ENCODE assay signal across 17 cellular contexts in the genomic region with DNA sequence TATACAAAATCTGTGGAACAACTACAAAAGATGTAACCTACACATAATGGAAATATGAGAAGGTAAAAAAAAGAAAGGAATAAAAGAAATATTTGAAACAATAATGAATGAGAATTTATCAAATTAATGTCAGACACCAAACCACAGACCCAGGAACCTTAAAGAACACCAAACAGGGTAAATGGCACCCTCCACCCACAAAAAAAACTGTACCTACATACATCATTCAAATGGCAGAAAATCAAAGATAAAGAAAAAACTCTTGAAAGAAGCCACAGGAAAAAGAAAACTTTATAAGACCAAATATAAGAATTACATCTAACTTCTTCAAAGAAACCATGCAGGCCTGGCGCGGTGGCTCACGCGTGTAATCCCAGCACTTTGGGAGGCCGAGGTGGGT. TPM values are rescaled to one million over a fixed set of nuclear protein-coding genes. Genes with fewer than 3 reads are reported as not detected.
A peak's percentile ranks its signal among the peaks of the same experiment; 100 is the strongest.
DNase-seq lines count a peak whose midpoint lies in the region; ATAC-seq and TF ChIP-seq lines count a peak whose summit lies in the region.
"Had no signal": no experiment of that assay in that cellular context is flagged by ENCODE, and none has a peak within 500 bp of the region (broad histone marks: within the 10 kb centered on the region; RNA-seq: fewer than 3 reads in every experiment).

No MANE protein-coding gene starts in this region.

- H3K9me3 Mint-ChIP-seq in T-helper 1 cell treated with Interleukin-12 subunit alpha and Interleukin-12 subunit beta and Interleukin-4 antibody, amounts not matched to agents 30 μg/mL and 1 μg/mL, for 36 hours, result no peaks in the 10 kb centered on the region
- no peaks in the 10 kb centered on the region for H3K9me3 Mint-ChIP-seq in activated naive CD4-positive, alpha-beta T cell treated with anti-CD3 and anti-CD28 coated beads, Interleukin-2, amount 10 ng/mL, durations not matched to agents 7 days and 5 days
- no peaks in the 10 kb centered on the region for H3K9me3 Mint-ChIP-seq in activated T-helper 1 cell treated with anti-CD3 and anti-CD28 coated beads, Interleukin-12 subunit alpha, Interleukin-12 subunit beta, Interleukin-2, Interleukin-4 antibody, amounts not matched to agents 30 ng/mL and 10 ng/mL and 1 ng/mL, durations not matched to agents 14 hours and 24 hours and 36 hours
- no peaks in the 10 kb centered on the region for H3K9me3 Mint-ChIP-seq in natural killer cell
- H3K9me3 Mint-ChIP-seq: CD4-positive, alpha-beta memory T cell had no signal

- TF ChIP-seq CTCF in natural killer cell (IDR thresholded peaks at IDR 0.05), result no peak

- intact Hi-C loops in activated T-helper 1 cell treated with anti-CD3 and anti-CD28 coated beads, Interleukin-12 subunit alpha, Interleukin-12 subunit beta, Interleukin-2, Interleukin-4 antibody, amounts not matched to agents 30 ng/mL and 10 ng/mL and 1 ng/mL, durations not matched to agents 14 hours and 24 hours and 36 hours (cut with micrococcal nuclease), result loop anchor here (2.0 kb wide), 1 partner anchor 15 kb away; no protein-coding TSS in a partner anchor
- intact Hi-C loops in natural killer cell (cut with micrococcal nuclease), result no loop called here

- CTCF ChIA-PET in activated naive CD4-positive, alpha-beta T cell treated with anti-CD3 and anti-CD28 coated beads, Interleukin-2, amount 10 ng/mL, durations not matched to agents 7 days and 5 days (lab: Charles Lee), result no interaction called here

- H3K27ac Mint-ChIP-seq in T-helper 1 cell treated with Interleukin-12 subunit alpha and Interleukin-12 subunit beta and Interleukin-4 antibody, amounts not matched to agents 30 μg/mL and 1 μg/mL, for 36 hours, result peak overlapping the region; percentile 37
- H3K27ac Mint-ChIP-seq in activated naive CD4-positive, alpha-beta T cell treated with anti-CD3 and anti-CD28 coated beads, Interleukin-2, amount 10 ng/mL, durations not matched to agents 7 days and 5 days, result peak overlapping the region; percentile 24
- peak overlapping the region; percentile 78 for H3K27ac Mint-ChIP-seq in activated T-helper 1 cell treated with anti-CD3 and anti-CD28 coated beads, Interleukin-12 subunit alpha, Interleukin-12 subunit beta, Interleukin-2, Interleukin-4 antibody, amounts not matched to agents 30 ng/mL and 10 ng/mL and 1 ng/mL, durations not matched to agents 14 hours and 24 hours and 36 hours
- H3K27ac Mint-ChIP-seq in natural killer cell, result peak overlapping the region; percentile 3 to 7

- no peaks in the 10 kb centered on the region for H3K27me3 Mint-ChIP-seq in T-helper 1 cell treated with Interleukin-12 subunit alpha and Interleukin-12 subunit beta and Interleukin-4 antibody, amounts not matched to agents 30 μg/mL and 1 μg/mL, for 36 hours (ENCODE audit: low read depth)
- no peaks in the 10 kb centered on the region for H3K27me3 Mint-ChIP-seq in activated naive CD4-positive, alpha-beta T cell treated with anti-CD3 and anti-CD28 coated beads, Interleukin-2, amount 10 ng/mL, durations not matched to agents 7 days and 5 days
- H3K27me3 Mint-ChIP-seq in activated T-helper 1 cell treated with anti-CD3 and anti-CD28 coated beads, Interleukin-12 subunit alpha, Interleukin-12 subunit beta, Interleukin-2, Interleukin-4 antibody, amounts not matched to agents 30 ng/mL and 10 ng/mL and 1 ng/mL, durations not matched to agents 14 hours and 24 hours and 36 hours (ENCODE audit: insufficient read depth), result no peaks in the 10 kb centered on the region
- H3K27me3 Mint-ChIP-seq in natural killer cell (ENCODE audit: low read depth in 2 of 2), result no peaks in the 10 kb centered on the region

- ATAC-seq in natural killer cell, result no peak
- ATAC-seq: A549 had no signal

- H3K4me1 Mint-ChIP-seq in T-helper 1 cell treated with Interleukin-12 subunit alpha and Interleukin-12 subunit beta and Interleukin-4 antibody, amounts not matched to agents 30 μg/mL and 1 μg/mL, for 36 hours (ENCODE audit: low read depth), result peaks cover 35% of the 10 kb centered on the region
- H3K4me1 Mint-ChIP-seq in activated naive CD4-positive, alpha-beta T cell treated with anti-CD3 and anti-CD28 coated beads, Interleukin-2, amount 10 ng/mL, durations not matched to agents 7 days and 5 days, result peaks cover 17% of the 10 kb centered on the region
- H3K4me1 Mint-ChIP-seq in activated T-helper 1 cell treated with anti-CD3 and anti-CD28 coated beads, Interleukin-12 subunit alpha, Interleukin-12 subunit beta, Interleukin-2, Interleukin-4 antibody, amounts not matched to agents 30 ng/mL and 10 ng/mL and 1 ng/mL, durations not matched to agents 14 hours and 24 hours and 36 hours (ENCODE audit: low read depth), result peaks cover 48% of the 10 kb centered on the region
- H3K4me1 Mint-ChIP-seq in natural killer cell, result peaks cover 7 to 12% of the 10 kb centered on the region in 2 donors

- no peak overlapping the region for H3K4me3 Mint-ChIP-seq in T-helper 1 cell treated with Interleukin-12 subunit alpha and Interleukin-12 subunit beta and Interleukin-4 antibody, amounts not matched to agents 30 μg/mL and 1 μg/mL, for 36 hours
- H3K4me3 Mint-ChIP-seq in activated naive CD4-positive, alpha-beta T cell treated with anti-CD3 and anti-CD28 coated beads, Interleukin-2, amount 10 ng/mL, durations not matched to agents 7 days and 5 days, result no peak overlapping the region
- H3K4me3 Mint-ChIP-seq in activated T-helper 1 cell treated with anti-CD3 and anti-CD28 coated beads, Interleukin-12 subunit alpha, Interleukin-12 subunit beta, Interleukin-2, Interleukin-4 antibody, amounts not matched to agents 30 ng/mL and 10 ng/mL and 1 ng/mL, durations not matched to agents 14 hours and 24 hours and 36 hours, result no peak overlapping the region
- no peak overlapping the region for H3K4me3 Mint-ChIP-seq in natural killer cell
- H3K4me3 Mint-ChIP-seq: CD4-positive, alpha-beta memory T cell had no signal

- H3K36me3 Mint-ChIP-seq in T-helper 1 cell treated with Interleukin-12 subunit alpha and Interleukin-12 subunit beta and Interleukin-4 antibody, amounts not matched to agents 30 μg/mL and 1 μg/mL, for 36 hours (ENCODE audit: low read depth), result peaks cover 42% of the 10 kb centered on the region
- peaks cover 28% of the 10 kb centered on the region for H3K36me3 Mint-ChIP-seq in activated naive CD4-positive, alpha-beta T cell treated with anti-CD3 and anti-CD28 coated beads, Interleukin-2, amount 10 ng/mL, durations not matched to agents 7 days and 5 days
- peaks cover 56% of the 10 kb centered on the region for H3K36me3 Mint-ChIP-seq in activated T-helper 1 cell treated with anti-CD3 and anti-CD28 coated beads, Interleukin-12 subunit alpha, Interleukin-12 subunit beta, Interleukin-2, Interleukin-4 antibody, amounts not matched to agents 30 ng/mL and 10 ng/mL and 1 ng/mL, durations not matched to agents 14 hours and 24 hours and 36 hours (ENCODE audit: low read depth)
- no peaks in the 10 kb centered on the region for H3K36me3 Mint-ChIP-seq in natural killer cell

- DNase-seq in T-helper 1 cell (no peak), natural killer cell (no peak), OCI-M2 (lab: John Stamatoyannopoulos, UW; ENCODE audit: unreplicated experiment) (no peak), NCI-H524 (lab: John Stamatoyannopoulos, UW) (no peak)
- no peak for DNase-seq in activated naive CD4-positive, alpha-beta T cell treated with anti-CD3 and anti-CD28 coated beads, Interleukin-2, amount 10 ng/mL, durations not matched to agents 7 days and 5 days
- DNase-seq in activated naive CD4-positive, alpha-beta T cell (lab: John Stamatoyannopoulos, UW), result no peak
- no peak for DNase-seq in activated T-helper 1 cell treated with anti-CD3 and anti-CD28 coated beads, Interleukin-12 subunit alpha, Interleukin-12 subunit beta, Interleukin-2, Interleukin-4 antibody, amounts not matched to agents 30 ng/mL and 10 ng/mL and 1 ng/mL, durations not matched to agents 14 hours and 24 hours and 36 hours (ENCODE audit: low spot score)
- DNase-seq: AML-193; CD4-positive, alpha-beta memory T cell; DMS153; DMS79; GDM1; GM23248 had no signal

RNA-seq across cellular contexts. Expression of a gene that starts 54.0 kb away (rescaled TPM):
- total RNA-seq in activated T-helper 1 cell treated with anti-CD3 and anti-CD28 coated beads, Interleukin-12 subunit alpha, Interleukin-12 subunit beta, Interleukin-2, Interleukin-4 antibody, amounts not matched to agents 30 ng/mL and 10 ng/mL and 1 ng/mL, durations not matched to agents 14 hours and 24 hours and 36 hours, result 218 and 221 TPM in 2 replicates
- total RNA-seq in natural killer cell, result 10 to 100 TPM; 18.2 to 51.2 (median 24.8) TPM
- total RNA-seq: GM23248, H4, HT-29 had no signal

Comparison
In these comparisons a context has a peak if more than half of its experiments do, and no peak if none do; other contexts are left out.
1. H3K27ac Mint-ChIP-seq: peak in every context shown above with its lines; median percentile 78 in activated T-helper 1 cell treated with anti-CD3 and anti-CD28 coated beads, Interleukin-12 subunit alpha, Interleukin-12 subunit beta, Interleukin-2, Interleukin-4 antibody, amounts not matched to agents 30 ng/mL and 10 ng/mL and 1 ng/mL, durations not matched to agents 14 hours and 24 hours and 36 hours; 37 in T-helper 1 cell treated with Interleukin-12 subunit alpha and Interleukin-12 subunit beta and Interleukin-4 antibody, amounts not matched to agents 30 μg/mL and 1 μg/mL, for 36 hours; 24 in activated naive CD4-positive, alpha-beta T cell treated with anti-CD3 and anti-CD28 coated beads, Interleukin-2, amount 10 ng/mL, durations not matched to agents 7 days and 5 days; 5 in natural killer cell.